Comparison of ENCODE assay signal across 8 cellular contexts in the genomic region with DNA sequence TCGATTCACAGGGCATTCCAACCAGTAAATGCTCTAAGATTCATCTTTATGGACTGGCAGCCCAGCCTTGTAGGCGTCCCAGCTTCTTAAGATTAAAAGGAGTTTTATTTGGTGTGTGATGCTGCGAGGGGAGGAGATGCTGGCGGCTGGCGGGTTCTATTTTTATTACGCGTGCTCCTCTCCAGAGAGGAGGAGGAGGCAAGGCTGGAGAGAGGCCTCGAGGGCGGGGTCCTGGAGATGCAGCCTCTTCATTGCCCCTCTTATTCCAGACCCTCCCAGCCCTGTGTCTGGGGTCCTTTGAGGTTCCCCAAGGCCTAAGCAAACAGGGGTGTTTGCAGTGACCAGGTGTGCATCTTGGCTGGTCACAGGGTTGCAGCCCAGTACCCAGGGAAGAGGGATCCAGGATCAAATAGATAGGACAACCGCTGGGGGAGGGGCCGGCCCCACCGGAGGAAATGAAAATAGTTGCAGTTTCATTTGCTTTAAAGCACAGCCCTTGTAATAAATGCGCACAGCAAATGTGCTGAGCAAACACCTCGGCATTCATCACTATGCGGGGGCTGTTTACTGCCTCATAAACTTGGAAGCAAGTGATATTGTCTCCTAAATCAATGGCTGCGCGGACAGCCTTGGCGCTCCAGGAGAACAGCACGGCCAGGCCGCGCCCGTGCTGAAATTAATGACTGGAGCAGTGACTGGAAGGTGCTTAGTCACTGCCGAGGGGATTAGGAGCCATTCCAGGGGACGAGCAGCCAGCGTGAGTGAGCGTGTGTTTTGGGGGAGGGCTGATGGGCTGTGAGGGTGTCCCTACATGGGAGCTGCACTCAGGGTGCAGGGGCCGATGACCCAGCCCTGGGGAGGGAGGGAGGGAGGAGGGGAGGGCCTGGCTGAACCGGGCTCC.
DNase-seq lines count a peak whose midpoint lies in the region; ATAC-seq and TF ChIP-seq lines count a peak whose summit lies in the region.

No MANE protein-coding gene starts in this region.

- H3K4me1 Mint-ChIP-seq in dendritic cell treated with granulocyte-macrophage colony-stimulating factor and Interleukin-4, amounts not matched to agents 40 ng/mL and 50 ng/mL, for 4 days (ENCODE audit: low read depth) = peaks cover 16% of the 10 kb centered on the region
- H3K4me1 Mint-ChIP-seq in nephron progenitor cell (peaks cover 45% of the 10 kb centered on the region), endothelial cell (ENCODE audit: unreplicated experiment) (peaks cover 10% of the 10 kb centered on the region)

- TF ChIP-seq CTCF in nephron progenitor cell (IDR thresholded peaks at IDR 0.05) (no peak), endothelial cell (IDR thresholded peaks at IDR 0.05; ENCODE audit: unreplicated experiment) (no peak)

- no peak for ATAC-seq in HG03432 (IDR thresholded peaks at IDR 0.05; ENCODE audit: unreplicated experiment)

- no peak overlapping the region for H3K27ac Mint-ChIP-seq in dendritic cell treated with granulocyte-macrophage colony-stimulating factor and Interleukin-4, amounts not matched to agents 40 ng/mL and 50 ng/mL, for 4 days
- H3K27ac Mint-ChIP-seq in nephron progenitor cell (no peak overlapping the region), endothelial cell (ENCODE audit: unreplicated experiment) (no peak overlapping the region)

- H3K36me3 Mint-ChIP-seq in dendritic cell treated with granulocyte-macrophage colony-stimulating factor and Interleukin-4, amounts not matched to agents 40 ng/mL and 50 ng/mL, for 4 days (ENCODE audit: low read depth) = no peaks in the 10 kb centered on the region
- H3K36me3 Mint-ChIP-seq in nephron progenitor cell (ENCODE audit: low read depth) (no peaks in the 10 kb centered on the region), endothelial cell (ENCODE audit: low read depth, unreplicated experiment) (peaks cover 10% of the 10 kb centered on the region)

- H3K9me3 Mint-ChIP-seq in dendritic cell treated with granulocyte-macrophage colony-stimulating factor and Interleukin-4, amounts not matched to agents 40 ng/mL and 50 ng/mL, for 4 days = peaks cover 6% of the 10 kb centered on the region
- H3K9me3 Mint-ChIP-seq in nephron progenitor cell (peaks cover 9% of the 10 kb centered on the region), endothelial cell (ENCODE audit: unreplicated experiment) (no peaks in the 10 kb centered on the region)

- DNase-seq in ELR (ENCODE audit: low read depth) (peak; percentile 73), NCI-H460 (ENCODE audit: extremely low read depth, low read depth) (peak; percentile 26), nephron progenitor cell (peak; percentile 49), endothelial cell (ENCODE audit: low spot score) (no peak), UCSD-AML1 (lab: John Stamatoyannopoulos, UW; ENCODE audit: unreplicated experiment) (no peak), Kasumi-1 (lab: John Stamatoyannopoulos, UW) (no peak)

- intact Hi-C loops in dendritic cell treated with granulocyte-macrophage colony-stimulating factor and Interleukin-4, amounts not matched to agents 40 ng/mL and 50 ng/mL, for 4 days (cut with micrococcal nuclease) = no loop called here

- H3K4me3 Mint-ChIP-seq in dendritic cell treated with granulocyte-macrophage colony-stimulating factor and Interleukin-4, amounts not matched to agents 40 ng/mL and 50 ng/mL, for 4 days = peak overlapping the region; percentile 62
- peak overlapping the region; percentile 29 for H3K4me3 Mint-ChIP-seq in nephron progenitor cell
- no peak overlapping the region for H3K4me3 Mint-ChIP-seq in endothelial cell (ENCODE audit: unreplicated experiment)

- peaks cover 53% of the 10 kb centered on the region for H3K27me3 Mint-ChIP-seq in dendritic cell treated with granulocyte-macrophage colony-stimulating factor and Interleukin-4, amounts not matched to agents 40 ng/mL and 50 ng/mL, for 4 days
- H3K27me3 Mint-ChIP-seq in nephron progenitor cell (ENCODE audit: low read depth, poor library complexity) = peaks cover 48% of the 10 kb centered on the region
- H3K27me3 Mint-ChIP-seq in endothelial cell (ENCODE audit: unreplicated experiment) = peaks cover 21% of the 10 kb centered on the region

Comparison
In these comparisons a context has a peak if more than half of its experiments do, and no peak if none do; other contexts are left out.
1. DNase-seq: peak in ELR (single experiment), NCI-H460 (single experiment) and nephron progenitor cell (single experiment); none in endothelial cell (single experiment), UCSD-AML1 (single experiment) and Kasumi-1 (0 of 2).